Comparison of ENCODE assay signal across 9 cellular contexts in the genomic region with DNA sequence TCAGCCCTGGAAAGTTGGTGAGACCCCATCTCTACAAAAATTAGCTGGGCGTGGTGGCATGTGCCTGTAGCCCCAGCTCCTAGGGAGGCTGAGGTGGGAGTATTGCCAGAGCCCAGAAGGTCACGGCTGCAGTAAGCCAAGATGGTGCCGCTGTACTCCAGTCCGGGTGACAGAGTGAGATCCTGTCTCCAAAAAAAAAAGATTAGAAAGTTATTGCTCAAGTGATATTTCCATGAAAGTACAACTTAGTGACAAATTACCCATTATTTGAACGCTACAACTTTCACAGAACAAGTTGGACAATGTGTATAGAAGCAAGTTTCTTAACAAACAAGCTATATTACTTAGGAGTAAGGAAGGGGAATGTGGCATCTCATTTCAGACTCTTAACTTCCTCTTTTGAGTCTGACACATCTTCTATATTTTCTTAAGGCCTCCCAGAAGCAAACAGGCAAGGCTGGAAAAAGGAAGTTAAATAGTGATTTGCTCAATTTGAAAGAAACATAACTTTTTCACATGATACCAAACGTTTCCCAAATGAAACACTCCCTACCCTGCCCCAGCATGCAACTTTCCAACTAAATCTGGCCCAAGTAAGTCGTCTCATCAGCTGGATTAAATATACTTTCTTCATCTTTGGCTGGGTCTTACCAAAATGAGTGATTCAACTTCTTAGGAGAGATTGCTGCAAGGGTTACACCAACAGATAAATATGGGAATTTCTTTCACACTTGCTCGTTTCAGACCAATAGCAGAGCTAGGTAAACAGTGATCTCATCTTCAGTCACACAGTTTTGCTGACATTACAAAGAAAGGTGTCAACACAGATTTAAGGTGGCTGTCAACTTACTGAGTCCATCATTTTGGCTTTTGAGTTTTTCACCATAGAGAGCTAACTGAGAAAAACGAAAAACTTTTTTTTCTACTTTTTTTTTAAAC.
A peak's percentile ranks its signal among the peaks of the same experiment; 100 is the strongest.
DNase-seq lines count a peak whose midpoint lies in the region; ATAC-seq, FAIRE-seq and TF ChIP-seq lines count a peak whose summit lies in the region.
"Had no signal": no experiment of that assay in that cellular context is flagged by ENCODE, and none has a peak within 500 bp of the region (broad histone marks: within the 10 kb centered on the region; RNA-seq: fewer than 3 reads in every experiment).

No MANE protein-coding gene starts in this region.

- H3K79me2 ChIP-seq in astrocyte (ENCODE audit: insufficient read depth, low read length) (no peaks in the 10 kb centered on the region), neural progenitor cell (ENCODE audit: low read depth) (no peaks in the 10 kb centered on the region)

- H3K36me3 Mint-ChIP-seq in activated CD4-positive, alpha-beta T cell treated with anti-CD3 and anti-CD28 coated beads for 36 hours (ENCODE audit: low read depth): no peaks in the 10 kb centered on the region
- H3K36me3 Mint-ChIP-seq in astrocyte (ENCODE audit: low read depth, unreplicated experiment) (no peaks in the 10 kb centered on the region), neural progenitor cell (no peaks in the 10 kb centered on the region)

- peaks cover 48% of the 10 kb centered on the region for H3K4me1 Mint-ChIP-seq in activated CD4-positive, alpha-beta T cell treated with anti-CD3 and anti-CD28 coated beads for 36 hours
- H3K4me1 Mint-ChIP-seq in astrocyte (ENCODE audit: low read depth, unreplicated experiment) (peaks cover 32% of the 10 kb centered on the region), neural progenitor cell (peaks cover 12% of the 10 kb centered on the region)

- H3K4me1 ChIP-seq in astrocyte (ENCODE audit: insufficient read depth, low read length) (peaks cover 38% of the 10 kb centered on the region), tibial artery (peaks cover 0 to 37% (median 20%) of the 10 kb centered on the region in 4 donors), neural progenitor cell (peaks cover 3% of the 10 kb centered on the region)

- TF ChIP-seq CTCF in astrocyte (IDR thresholded peaks at IDR 0.05; ENCODE audit: insufficient read depth, low read depth, low read length) (no peak), tibial artery (IDR thresholded peaks at IDR 0.05) (no peak), neural progenitor cell (IDR thresholded peaks at IDR 0.05) (no peak)

- intact Hi-C loops in activated CD4-positive, alpha-beta T cell treated with anti-CD3 and anti-CD28 coated beads for 36 hours (cut with DNase I, micrococcal nuclease): loop anchor here in 1 of 2 experiments (5.0 to 10.0 kb wide), 2 partner anchors 181 to 804 kb away; no protein-coding TSS in a partner anchor
- intact Hi-C loops in tibial artery (cut with DNase I; ENCODE audit: low total_unique reads): no loop called here

- H3K4me3 Mint-ChIP-seq in activated CD4-positive, alpha-beta T cell treated with anti-CD3 and anti-CD28 coated beads for 36 hours: no peak overlapping the region
- no peak overlapping the region for H3K4me3 Mint-ChIP-seq in astrocyte (ENCODE audit: unreplicated experiment)
- no peak overlapping the region for H3K4me3 Mint-ChIP-seq in neural progenitor cell

- no peaks in the 10 kb centered on the region for H3K9me3 ChIP-seq in astrocyte (ENCODE audit: insufficient read depth, low read depth, low read length)
- H3K9me3 ChIP-seq in tibial artery: no peaks in the 10 kb centered on the region
- H3K9me3 ChIP-seq in neural progenitor cell (ENCODE audit: low read depth): no peaks in the 10 kb centered on the region
- H3K9me3 ChIP-seq: BLaER1 had no signal

- H3K9me3 Mint-ChIP-seq in activated CD4-positive, alpha-beta T cell treated with anti-CD3 and anti-CD28 coated beads for 36 hours (ENCODE audit: low read depth): peaks cover 2% of the 10 kb centered on the region
- H3K9me3 Mint-ChIP-seq in astrocyte (ENCODE audit: unreplicated experiment): no peaks in the 10 kb centered on the region
- peaks cover 4% of the 10 kb centered on the region for H3K9me3 Mint-ChIP-seq in neural progenitor cell

- H3K9ac ChIP-seq in astrocyte (ENCODE audit: low read length) (peak overlapping the region; percentile 82), neural progenitor cell (no peak overlapping the region)
- H3K9ac ChIP-seq: BLaER1 had no signal

- CTCF ChIA-PET in activated CD4-positive, alpha-beta T cell treated with anti-CD3 and anti-CD28 coated beads for 36 hours (lab: Charles Lee): interaction anchor here (0.7 to 3.7 kb wide), 5 partner anchors 15 to 83 kb away, joined by 3 to 25 read pairs (median 9); no protein-coding TSS in a partner anchor

- peak; percentile 28 for ATAC-seq in activated CD4-positive, alpha-beta T cell treated with anti-CD3 and anti-CD28 coated beads for 36 hours

- H3K27ac ChIP-seq in astrocyte (ENCODE audit: low read depth, low read length) (peak overlapping the region; percentile 97), layer of hippocampus (ENCODE audit: low read depth, low read length) (peak overlapping the region; percentile 36), tibial artery (peak overlapping the region; percentile 74 to 79), neural progenitor cell (no peak overlapping the region)
- H3K27ac ChIP-seq: BLaER1 had no signal

- POLR2A ChIA-PET in activated CD4-positive, alpha-beta T cell treated with anti-CD3 and anti-CD28 coated beads for 36 hours (lab: Charles Lee): interaction anchor here (0.6 to 3.9 kb wide), 12 partner anchors 15 to 566 kb away, joined by 3 to 46 read pairs (median 10); a partner anchor contains a TSS

- H3K27me3 ChIP-seq in astrocyte (ENCODE audit: insufficient read depth, low read length) (no peaks in the 10 kb centered on the region), layer of hippocampus (ENCODE audit: control insufficient read depth, insufficient read depth, low read length) (no peaks in the 10 kb centered on the region), tibial artery (no peaks in the 10 kb centered on the region), neural progenitor cell (no peaks in the 10 kb centered on the region)
- H3K27me3 ChIP-seq: BLaER1 had no signal

- peak overlapping the region; percentile 94 for H3K27ac Mint-ChIP-seq in activated CD4-positive, alpha-beta T cell treated with anti-CD3 and anti-CD28 coated beads for 36 hours
- peak overlapping the region; percentile 82 for H3K27ac Mint-ChIP-seq in astrocyte (ENCODE audit: unreplicated experiment)
- no peak overlapping the region for H3K27ac Mint-ChIP-seq in neural progenitor cell

- H3K27me3 Mint-ChIP-seq in activated CD4-positive, alpha-beta T cell treated with anti-CD3 and anti-CD28 coated beads for 36 hours: no peaks in the 10 kb centered on the region
- no peaks in the 10 kb centered on the region for H3K27me3 Mint-ChIP-seq in astrocyte (ENCODE audit: low read depth, unreplicated experiment)
- H3K27me3 Mint-ChIP-seq in neural progenitor cell (ENCODE audit: insufficient read depth, low read depth): no peaks in the 10 kb centered on the region

- FAIRE-seq in astrocyte (lab: Jason Lieb, UNC): peak; percentile 90

- H3K36me3 ChIP-seq in astrocyte (ENCODE audit: insufficient read depth, low read length) (no peaks in the 10 kb centered on the region), tibial artery (no peaks in the 10 kb centered on the region), neural progenitor cell (no peaks in the 10 kb centered on the region)
- H3K36me3 ChIP-seq: BLaER1 had no signal

- DNase-seq in activated CD4-positive, alpha-beta T cell treated with anti-CD3 and anti-CD28 coated beads for 36 hours: no peak
- DNase-seq in activated CD4-positive, alpha-beta T cell treated with anti-CD3 and anti-CD28 coated beads, Interleukin-2, amount 50 U/mL, for 1 hour: no peak
- peak; percentile 64 for DNase-seq in LHCN-M2 (ENCODE audit: low read depth)
- DNase-seq in astrocyte (ENCODE audit: low read depth): peak; percentile 93
- peak in 1 of 2 donors; percentile 45 for DNase-seq in tibial artery
- DNase-seq in neural progenitor cell (ENCODE audit: low spot score): no peak
- DNase-seq in occipital lobe (lab: John Stamatoyannopoulos, UW): no peak

- H3K4me2 ChIP-seq in astrocyte (ENCODE audit: low read length): peak overlapping the region; percentile 61
- H3K4me2 ChIP-seq in neural progenitor cell: no peak overlapping the region
- H3K4me2 ChIP-seq: BLaER1 had no signal

- no peaks in the 10 kb centered on the region for H3F3A ChIP-seq in neural progenitor cell (ENCODE audit: low read depth)

- H4K20me1 ChIP-seq in astrocyte (ENCODE audit: insufficient read depth, low read length) (no peaks in the 10 kb centered on the region), neural progenitor cell (ENCODE audit: low read depth) (no peaks in the 10 kb centered on the region)
- H4K20me1 ChIP-seq: BLaER1 had no signal

- H2AFZ ChIP-seq in astrocyte (ENCODE audit: low read depth, low read length): no peak overlapping the region
- no peak overlapping the region for H2AFZ ChIP-seq in neural progenitor cell (replicated peaks)

- H3K4me3 ChIP-seq in astrocyte (ENCODE audit: insufficient read depth, low read depth, low read length) (no peak overlapping the region), tibial artery (no peak overlapping the region), neural progenitor cell (no peak overlapping the region)
- H3K4me3 ChIP-seq: BLaER1 had no signal

Comparison
In these comparisons a context has a peak if more than half of its experiments do, and no peak if none do; other contexts are left out.
1. DNase-seq: peak in LHCN-M2 (single experiment) and astrocyte (single experiment); none in activated CD4-positive, alpha-beta T cell treated with anti-CD3 and anti-CD28 coated beads for 36 hours (single experiment), activated CD4-positive, alpha-beta T cell treated with anti-CD3 and anti-CD28 coated beads, Interleukin-2, amount 50 U/mL, for 1 hour (single experiment), neural progenitor cell (single experiment) and occipital lobe (single experiment).